ENCODE assay signal across 12 cellular contexts in genomic region chr17:39223907-39224777, GRCh38. TPM values are rescaled to one million over a fixed set of nuclear protein-coding genes. Genes with fewer than 3 reads are reported as not detected.
DNase-seq lines count a peak whose midpoint lies in the region; ATAC-seq and TF ChIP-seq lines count a peak whose summit lies in the region.
"Had no signal": no experiment of that assay in that cellular context is flagged by ENCODE, and none has a peak within 500 bp of the region (broad histone marks: within the 10 kb centered on the region; RNA-seq: fewer than 3 reads in every experiment).

No MANE protein-coding gene starts in this region.

- peak overlapping the region; percentile 53 to 76 for H3K4me3 Mint-ChIP-seq in activated T-cell treated with anti-CD3 and anti-CD28 coated beads, Interleukin-2, amount 50 U/mL, for 72 hours
- no peak overlapping the region for H3K4me3 Mint-ChIP-seq in activated T-cell treated with anti-CD3 and anti-CD28 coated beads, Interleukin-2, amount 50 U/mL, for 24 hours
- H3K4me3 Mint-ChIP-seq in WTC11 (peak overlapping the region; percentile 80), immature natural killer cell (peak overlapping the region; percentile 24 to 60 (median 54))
- peak overlapping the region; percentile 71 to 85 for H3K4me3 Mint-ChIP-seq in stimulated activated naive B cell treated with anti-CD40 and anti-IgM and Interleukin-4, amounts not matched to agents 10 μg/mL and 1 μg/mL and 100 μg/mL, for 72 hours

- no peak for DNase-seq in activated T-cell treated with anti-CD3 and anti-CD28 coated beads, Interleukin-2, amount 50 U/mL, for 72 hours
- DNase-seq in activated T-cell treated with anti-CD3 and anti-CD28 coated beads, Interleukin-2, amount 50 U/mL, for 24 hours: no peak
- DNase-seq in WTC11 (ENCODE audit: low spot score) (no peak), immature natural killer cell (no peak), C1 segment of cervical spinal cord (lab: John Stamatoyannopoulos, UW) (no peak), DMS53 treated with DMSO at 0.1 percent for 48 hours (lab: John Stamatoyannopoulos, UW; ENCODE audit: unreplicated experiment) (no peak)
- DNase-seq in stimulated activated naive B cell treated with anti-CD40 and anti-IgM and Interleukin-4, amounts not matched to agents 10 μg/mL and 1 μg/mL and 100 μg/mL, for 72 hours: no peak
- DNase-seq: activated CD4-positive, alpha-beta T cell treated with anti-CD3 and anti-CD28 coated beads, Interleukin-2, amount 50 U/mL, for 1 hour; NCI-H1694 treated with DMSO at 0.1 percent for 48 hours had no signal

- H3K27ac Mint-ChIP-seq in activated T-cell treated with anti-CD3 and anti-CD28 coated beads, Interleukin-2, amount 50 U/mL, for 72 hours: no peak overlapping the region
- H3K27ac Mint-ChIP-seq in activated T-cell treated with anti-CD3 and anti-CD28 coated beads, Interleukin-2, amount 50 U/mL, for 24 hours: no peak overlapping the region
- H3K27ac Mint-ChIP-seq in WTC11 (no peak overlapping the region), immature natural killer cell (no peak overlapping the region)
- H3K27ac Mint-ChIP-seq in stimulated activated naive B cell treated with anti-CD40 and anti-IgM and Interleukin-4, amounts not matched to agents 10 μg/mL and 1 μg/mL and 100 μg/mL, for 72 hours: peak overlapping the region; percentile 75

- no peak for ATAC-seq in activated T-cell treated with anti-CD3 and anti-CD28 coated beads, Interleukin-2, amount 50 U/mL, for 72 hours (replicated peaks in 1 of 2)
- ATAC-seq in WTC11 (no peak), GM21737 (IDR thresholded peaks at IDR 0.05; ENCODE audit: unreplicated experiment) (no peak)
- no peak for ATAC-seq in stimulated activated naive B cell treated with anti-CD40 and anti-IgM and Interleukin-4, amounts not matched to agents 10 μg/mL and 1 μg/mL and 100 μg/mL, for 72 hours (replicated peaks)

- H3K36me3 Mint-ChIP-seq in activated T-cell treated with anti-CD3 and anti-CD28 coated beads, Interleukin-2, amount 50 U/mL, for 72 hours (ENCODE audit: insufficient read depth in 2 of 2): no peaks in the 10 kb centered on the region
- no peaks in the 10 kb centered on the region for H3K36me3 Mint-ChIP-seq in activated T-cell treated with anti-CD3 and anti-CD28 coated beads, Interleukin-2, amount 50 U/mL, for 24 hours (ENCODE audit: low read depth)
- H3K36me3 Mint-ChIP-seq in WTC11: no peaks in the 10 kb centered on the region
- no peaks in the 10 kb centered on the region for H3K36me3 Mint-ChIP-seq in immature natural killer cell
- H3K36me3 Mint-ChIP-seq in stimulated activated naive B cell treated with anti-CD40 and anti-IgM and Interleukin-4, amounts not matched to agents 10 μg/mL and 1 μg/mL and 100 μg/mL, for 72 hours: no peaks in the 10 kb centered on the region

- POLR2A ChIA-PET in WTC11 (lab: Charles Lee): interaction anchor here (1.6 kb wide), 1 partner anchor 11 kb away, joined by 6 read pairs; no protein-coding TSS in a partner anchor

- H3K4me1 Mint-ChIP-seq in activated T-cell treated with anti-CD3 and anti-CD28 coated beads, Interleukin-2, amount 50 U/mL, for 72 hours (ENCODE audit: low read depth): peaks cover 6% of the 10 kb centered on the region
- H3K4me1 Mint-ChIP-seq in activated T-cell treated with anti-CD3 and anti-CD28 coated beads, Interleukin-2, amount 50 U/mL, for 24 hours (ENCODE audit: low read depth): peaks cover 8% of the 10 kb centered on the region
- H3K4me1 Mint-ChIP-seq in WTC11 (peaks cover 12% of the 10 kb centered on the region), immature natural killer cell (peaks cover 6 to 13% of the 10 kb centered on the region in 2 donors)
- peaks cover 20 to 21% of the 10 kb centered on the region in 2 donors for H3K4me1 Mint-ChIP-seq in stimulated activated naive B cell treated with anti-CD40 and anti-IgM and Interleukin-4, amounts not matched to agents 10 μg/mL and 1 μg/mL and 100 μg/mL, for 72 hours

- peaks cover 48% of the 10 kb centered on the region for H3K27me3 Mint-ChIP-seq in activated T-cell treated with anti-CD3 and anti-CD28 coated beads, Interleukin-2, amount 50 U/mL, for 72 hours (ENCODE audit: low read depth)
- peaks cover 48% of the 10 kb centered on the region for H3K27me3 Mint-ChIP-seq in activated T-cell treated with anti-CD3 and anti-CD28 coated beads, Interleukin-2, amount 50 U/mL, for 24 hours
- H3K27me3 Mint-ChIP-seq in WTC11 (ENCODE audit: low read depth): peaks cover 54% of the 10 kb centered on the region
- H3K27me3 Mint-ChIP-seq in immature natural killer cell (ENCODE audit: low read depth in 3 of 3): peaks cover 14 to 21% (median 14%) of the 10 kb centered on the region in 3 donors
- H3K27me3 Mint-ChIP-seq in stimulated activated naive B cell treated with anti-CD40 and anti-IgM and Interleukin-4, amounts not matched to agents 10 μg/mL and 1 μg/mL and 100 μg/mL, for 72 hours: peaks cover 50 to 76% of the 10 kb centered on the region in 2 donors

- no peak for TF ChIP-seq CTCF in WTC11 (IDR thresholded peaks at IDR 0.05)

- CTCF ChIA-PET in WTC11 (lab: Charles Lee): interaction anchor here (1.0 to 3.4 kb wide), 6 partner anchors 8 to 20 kb away, joined by 4 to 40 read pairs (median 8); no protein-coding TSS in a partner anchor

- H3K9me3 Mint-ChIP-seq in activated T-cell treated with anti-CD3 and anti-CD28 coated beads, Interleukin-2, amount 50 U/mL, for 72 hours: no peaks in the 10 kb centered on the region
- H3K9me3 Mint-ChIP-seq in activated T-cell treated with anti-CD3 and anti-CD28 coated beads, Interleukin-2, amount 50 U/mL, for 24 hours: no peaks in the 10 kb centered on the region
- no peaks in the 10 kb centered on the region for H3K9me3 Mint-ChIP-seq in WTC11
- no peaks in the 10 kb centered on the region for H3K9me3 Mint-ChIP-seq in immature natural killer cell
- no peaks in the 10 kb centered on the region for H3K9me3 Mint-ChIP-seq in stimulated activated naive B cell treated with anti-CD40 and anti-IgM and Interleukin-4, amounts not matched to agents 10 μg/mL and 1 μg/mL and 100 μg/mL, for 72 hours

TF ChIP-seq in WTC11, 78 proteins besides CTCF, POLR2A, EP300 and RAD21:
- no peak for TF ChIP-seq ATF1 (CRISPR knock-in tag; IDR thresholded peaks at IDR 0.05)
- peak; percentile 35; the same call in 1 of the 2 replicates for TF ChIP-seq ZNF423 (CRISPR knock-in tag; IDR thresholded peaks at IDR 0.05)

RNA-seq across cellular contexts. Expression of gene STAC2, which starts 1.6 kb away (rescaled TPM):
- under 1 TPM in 1 of 2 donors, not detected in 1; 0.07 TPM for total RNA-seq in activated T-cell treated with anti-CD3 and anti-CD28 coated beads, Interleukin-2, amount 50 U/mL, for 72 hours
- 3.9 to 4.2 TPM (median 4.0 TPM) in 3 replicates for total RNA-seq in WTC11 (2021)
- polyA plus RNA-seq in immature natural killer cell: not detected
- total RNA-seq: fibroblast of villous mesenchyme, lung microvascular endothelial cell had no signal

RNA-seq across cellular contexts. Expression of gene RPL19, which starts 24.1 kb away (rescaled TPM):
- total RNA-seq in activated T-cell treated with anti-CD3 and anti-CD28 coated beads, Interleukin-2, amount 50 U/mL, for 72 hours: 1,000 to 10,000 TPM; 2,889 to 2,909 TPM
- 1,970 to 2,019 TPM (median 2,012 TPM) in 3 replicates for total RNA-seq in WTC11 (2021)
- polyA plus RNA-seq in immature natural killer cell: 1,000 to 10,000 TPM; 1,129 to 1,798 (median 1,451) TPM

RNA-seq across cellular contexts. Expression of gene CACNB1, which starts 26.7 kb away (rescaled TPM):
- 10 to 100 TPM; 10.5 to 15.3 TPM for total RNA-seq in activated T-cell treated with anti-CD3 and anti-CD28 coated beads, Interleukin-2, amount 50 U/mL, for 72 hours
- total RNA-seq in WTC11 (2021): 11.2 to 17.0 TPM (median 11.9 TPM) in 3 replicates
- 1 to 10 TPM in 1 of 3 donors, under 1 TPM in 1, not detected in 1; 0.48 to 5.0 TPM for polyA plus RNA-seq in immature natural killer cell

RNA-seq across cellular contexts. Expression of gene ARL5C, which starts 58.2 kb away (rescaled TPM):
- under 1 TPM; 0.12 to 0.16 TPM for total RNA-seq in activated T-cell treated with anti-CD3 and anti-CD28 coated beads, Interleukin-2, amount 50 U/mL, for 72 hours
- total RNA-seq in WTC11 (2021): not detected in 3 replicates
- polyA plus RNA-seq in immature natural killer cell: not detected
- total RNA-seq: fibroblast of villous mesenchyme, lung microvascular endothelial cell had no signal
